ENCODE assay signal across 8 cellular contexts in genomic region chr14:36662543-36663403, GRCh38. TPM values are rescaled to one million over a fixed set of nuclear protein-coding genes. Genes with fewer than 3 reads are reported as not detected.
A peak's percentile ranks its signal among the peaks of the same experiment; 100 is the strongest.
DNase-seq lines count a peak whose midpoint lies in the region; ATAC-seq and TF ChIP-seq lines count a peak whose summit lies in the region.

No MANE protein-coding gene starts in this region.

- peaks cover 100% of the 10 kb centered on the region for H3K27me3 ChIP-seq in ectodermal cell (ENCODE audit: control insufficient read depth, insufficient read depth, low read length, poor library complexity, severe bottlenecking)
- peaks cover 6% of the 10 kb centered on the region for H3K27me3 ChIP-seq in ovary

- peaks cover 25% of the 10 kb centered on the region for H3K4me1 Mint-ChIP-seq in CD14-positive monocyte

- H3K4me3 Mint-ChIP-seq in CD14-positive monocyte: peak overlapping the region in 1 of 2 donors; percentile 89

- peaks cover 22% of the 10 kb centered on the region in 2 donors for H3K36me3 Mint-ChIP-seq in CD14-positive monocyte

- H3K27me3 Mint-ChIP-seq in CD14-positive monocyte (ENCODE audit: low read depth in 3 of 3): peaks cover 98 to 100% (median 99%) of the 10 kb centered on the region in 3 donors

- peak overlapping the region in 1 of 7 donors; percentile 18 for H3K27ac Mint-ChIP-seq in CD14-positive monocyte

- H3K36me3 ChIP-seq in ectodermal cell (ENCODE audit: control insufficient read depth, insufficient read depth, low read length) (no peaks in the 10 kb centered on the region), ovary (no peaks in the 10 kb centered on the region)

- peak; percentile 79 for DNase-seq in DMS79 treated with DMSO at 0.1 percent for 48 hours (lab: John Stamatoyannopoulos, UW)
- peak; percentile 59 for DNase-seq in NCI-H1105 treated with DMSO at 0.1 percent for 48 hours (lab: John Stamatoyannopoulos, UW)
- DNase-seq in ovary: no peak
- no peak for DNase-seq in CD14-positive monocyte (ENCODE audit: low spot score)
- DNase-seq in LoVo (ENCODE audit: low spot score): no peak

- H3K27ac ChIP-seq in ectodermal cell (ENCODE audit: insufficient read depth, low read depth, low read length, poor library complexity, severe bottlenecking) (no peak overlapping the region), ovary (no peak overlapping the region)

- no peak for TF ChIP-seq EP300 in ovary (IDR thresholded peaks at IDR 0.05)

- H3K4me1 ChIP-seq in ectodermal cell (ENCODE audit: control insufficient read depth, insufficient read depth, low read length) (peaks cover 26% of the 10 kb centered on the region), ovary (ENCODE audit: insufficient read depth) (peaks cover 13% of the 10 kb centered on the region)

- TF ChIP-seq POLR2A in ovary (IDR thresholded peaks at IDR 0.05): no peak

- H3K9me3 ChIP-seq in ectodermal cell (ENCODE audit: control insufficient read depth, low read length): no peaks in the 10 kb centered on the region
- H3K9me3 ChIP-seq in ovary: no peaks in the 10 kb centered on the region

- intact Hi-C loops in ovary (cut with DNase I) (no loop called here), CD14-positive monocyte (cut with micrococcal nuclease) (no loop called here)

- TF ChIP-seq CTCF in ovary (IDR thresholded peaks at IDR 0.05) (no peak), CD14-positive monocyte (IDR thresholded peaks at IDR 0.05) (no peak)

- H3K4me3 ChIP-seq in ectodermal cell (ENCODE audit: insufficient read depth, low read depth, low read length) (peak overlapping the region; percentile 11), ovary (peak overlapping the region; percentile 22)

- H3K9me3 Mint-ChIP-seq in CD14-positive monocyte: peaks cover 25 to 84% (median 72%) of the 10 kb centered on the region in 7 donors

- 1% methylated on average over 71 of the region's 71 CpGs for WGBS in ectodermal cell, 2 experiments
- WGBS in ovary, 3 donors: 2% methylated on average over 63 to 71 of the region's 71 CpGs

- no peak for ATAC-seq in GM19023 (IDR thresholded peaks at IDR 0.05; ENCODE audit: unreplicated experiment)
- no peak for ATAC-seq in HG02588 (IDR thresholded peaks at IDR 0.05; ENCODE audit: unreplicated experiment)

RNA-seq across cellular contexts. Expression of gene PAX9, which starts 1.1 kb away (rescaled TPM):
- not detected for polyA plus RNA-seq in ectodermal cell (2013, experiment 1 of 4)
- polyA plus RNA-seq in ectodermal cell (2013, experiment 2 of 4): not detected
- polyA plus RNA-seq in ectodermal cell (2013, experiment 3 of 4): not detected
- not detected for polyA plus RNA-seq in ectodermal cell (2013, experiment 4 of 4)
- not detected for total RNA-seq in ovary
- under 1 TPM; 0.03 to 0.04 TPM for polyA plus RNA-seq in ovary
- polyA plus RNA-seq in CD14-positive monocyte: not detected

Comparison
In these comparisons a context has a peak if more than half of its experiments do, and no peak if none do; other contexts are left out.
1. DNase-seq: peak in DMS79 treated with DMSO at 0.1 percent for 48 hours (single experiment) and NCI-H1105 treated with DMSO at 0.1 percent for 48 hours (single experiment); none in ovary (0 of 5), CD14-positive monocyte (single experiment) and LoVo (single experiment).